In the genomic region with DNA sequence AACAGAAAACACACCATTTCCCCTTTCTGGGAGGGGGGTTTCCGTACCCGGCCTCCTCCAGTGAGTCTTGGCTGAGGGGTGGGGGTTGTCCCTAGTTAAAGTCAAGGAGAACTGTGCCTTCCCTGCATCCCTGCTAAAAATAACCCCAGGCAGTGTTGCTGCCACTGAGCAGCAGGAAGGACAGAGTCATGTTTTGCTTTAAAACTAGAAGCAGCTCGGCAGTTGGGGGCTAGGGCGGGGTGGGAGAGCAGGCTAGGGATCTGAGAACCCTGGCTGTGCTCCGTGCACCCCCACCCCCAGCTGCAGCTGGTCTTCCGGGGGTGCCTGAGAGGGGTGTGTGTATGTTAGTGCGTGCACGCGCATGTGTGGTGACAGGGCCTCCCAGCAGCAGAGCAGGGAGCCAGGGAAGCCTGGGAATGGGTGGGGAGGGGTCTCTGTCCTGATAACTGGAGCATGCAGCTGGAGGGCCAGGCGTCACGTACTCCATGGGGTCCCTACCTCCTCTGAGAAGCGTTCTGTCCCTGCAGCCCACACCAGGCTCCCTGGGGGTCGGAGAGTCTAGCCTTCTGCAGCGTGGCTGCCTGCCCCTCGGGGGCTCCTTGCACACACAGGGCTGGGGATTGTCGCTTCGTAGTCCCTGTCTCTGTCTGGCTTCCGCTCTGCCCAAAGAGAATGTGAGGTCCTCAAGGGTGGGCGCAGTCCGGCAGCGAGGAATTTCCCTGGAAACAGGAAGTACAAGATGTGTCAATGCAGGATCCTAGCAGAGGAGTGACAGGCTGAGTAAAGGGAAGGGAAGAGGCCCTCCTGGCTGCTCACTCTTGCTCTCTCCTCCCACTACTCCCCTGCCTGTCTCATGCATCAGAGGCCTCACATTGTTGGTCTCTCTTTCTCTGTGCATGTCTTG, we compare ENCODE assay signal across 1 cellular context.
TF ChIP-seq lines count a peak whose summit lies in the region.

No MANE protein-coding gene starts in this region.

TF ChIP-seq in K562, 482 proteins besides CTCF, POLR2A, EP300 and RAD21 (continues in another document):
- TF ChIP-seq, protein P1, sequence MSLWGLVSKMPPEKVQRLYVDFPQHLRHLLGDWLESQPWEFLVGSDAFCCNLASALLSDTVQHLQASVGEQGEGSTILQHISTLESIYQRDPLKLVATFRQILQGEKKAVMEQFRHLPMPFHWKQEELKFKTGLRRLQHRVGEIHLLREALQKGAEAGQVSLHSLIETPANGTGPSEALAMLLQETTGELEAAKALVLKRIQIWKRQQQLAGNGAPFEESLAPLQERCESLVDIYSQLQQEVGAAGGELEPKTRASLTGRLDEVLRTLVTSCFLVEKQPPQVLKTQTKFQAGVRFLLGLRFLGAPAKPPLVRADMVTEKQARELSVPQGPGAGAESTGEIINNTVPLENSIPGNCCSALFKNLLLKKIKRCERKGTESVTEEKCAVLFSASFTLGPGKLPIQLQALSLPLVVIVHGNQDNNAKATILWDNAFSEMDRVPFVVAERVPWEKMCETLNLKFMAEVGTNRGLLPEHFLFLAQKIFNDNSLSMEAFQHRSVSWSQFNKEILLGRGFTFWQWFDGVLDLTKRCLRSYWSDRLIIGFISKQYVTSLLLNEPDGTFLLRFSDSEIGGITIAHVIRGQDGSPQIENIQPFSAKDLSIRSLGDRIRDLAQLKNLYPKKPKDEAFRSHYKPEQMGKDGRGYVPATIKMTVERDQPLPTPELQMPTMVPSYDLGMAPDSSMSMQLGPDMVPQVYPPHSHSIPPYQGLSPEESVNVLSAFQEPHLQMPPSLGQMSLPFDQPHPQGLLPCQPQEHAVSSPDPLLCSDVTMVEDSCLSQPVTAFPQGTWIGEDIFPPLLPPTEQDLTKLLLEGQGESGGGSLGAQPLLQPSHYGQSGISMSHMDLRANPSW (CRISPR knock-in tag; IDR thresholded peaks at IDR 0.05), result no peak
- TF ChIP-seq, protein P2, sequence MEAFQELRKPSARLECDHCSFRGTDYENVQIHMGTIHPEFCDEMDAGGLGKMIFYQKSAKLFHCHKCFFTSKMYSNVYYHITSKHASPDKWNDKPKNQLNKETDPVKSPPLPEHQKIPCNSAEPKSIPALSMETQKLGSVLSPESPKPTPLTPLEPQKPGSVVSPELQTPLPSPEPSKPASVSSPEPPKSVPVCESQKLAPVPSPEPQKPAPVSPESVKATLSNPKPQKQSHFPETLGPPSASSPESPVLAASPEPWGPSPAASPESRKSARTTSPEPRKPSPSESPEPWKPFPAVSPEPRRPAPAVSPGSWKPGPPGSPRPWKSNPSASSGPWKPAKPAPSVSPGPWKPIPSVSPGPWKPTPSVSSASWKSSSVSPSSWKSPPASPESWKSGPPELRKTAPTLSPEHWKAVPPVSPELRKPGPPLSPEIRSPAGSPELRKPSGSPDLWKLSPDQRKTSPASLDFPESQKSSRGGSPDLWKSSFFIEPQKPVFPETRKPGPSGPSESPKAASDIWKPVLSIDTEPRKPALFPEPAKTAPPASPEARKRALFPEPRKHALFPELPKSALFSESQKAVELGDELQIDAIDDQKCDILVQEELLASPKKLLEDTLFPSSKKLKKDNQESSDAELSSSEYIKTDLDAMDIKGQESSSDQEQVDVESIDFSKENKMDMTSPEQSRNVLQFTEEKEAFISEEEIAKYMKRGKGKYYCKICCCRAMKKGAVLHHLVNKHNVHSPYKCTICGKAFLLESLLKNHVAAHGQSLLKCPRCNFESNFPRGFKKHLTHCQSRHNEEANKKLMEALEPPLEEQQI (IDR thresholded peaks at IDR 0.05), result no peak
- TF ChIP-seq SMARCA4 (IDR thresholded peaks at IDR 0.05) (no peak), ZFX (CRISPR knock-in tag; IDR thresholded peaks at IDR 0.05) (peak; percentile 67), CBX3 (IDR thresholded peaks at IDR 0.05; ENCODE audit: borderline replicate concordance in 1 of 2, low read length in 2 of 2) (no peak), CREBBP (IDR thresholded peaks at IDR 0.05; ENCODE audit: low read depth, low read length) (no peak), NR4A1 (CRISPR knock-in tag; IDR thresholded peaks at IDR 0.05) (no peak), NR4A1 (tag; IDR thresholded peaks at IDR 0.05) (no peak), ETS2 (tag; IDR thresholded peaks at IDR 0.05; ENCODE audit: borderline replicate concordance, poor library complexity, severe bottlenecking) (no peak), L3MBTL2 (IDR thresholded peaks at IDR 0.05) (peak; percentile 33; the same call in 1 of the 2 replicates), ZNF121 (CRISPR knock-in tag; conservative IDR thresholded peaks at IDR 0.05) (no peak), SOX6 (IDR thresholded peaks at IDR 0.05) (no peak), KDM5B (IDR thresholded peaks at IDR 0.05; ENCODE audit: insufficient replicate concordance, low read depth, low read length) (peak; percentile 59), ZNF143 (CRISPR knock-in tag; IDR thresholded peaks at IDR 0.05) (no peak), ZSCAN29 (IDR thresholded peaks at IDR 0.05) (no peak), ZNF586 (CRISPR knock-in tag; conservative IDR thresholded peaks at IDR 0.05) (no peak), TAF9B (IDR thresholded peaks at IDR 0.05; ENCODE audit: partially characterized antibody) (no peak), FOXK1 (CRISPR knock-in tag; IDR thresholded peaks at IDR 0.05; ENCODE audit: borderline replicate concordance) (0 out of 2 replicates have a peak, but pooled peaks have one; percentile 27), GTF2E2 (tag; IDR thresholded peaks at IDR 0.05) (no peak), RBFOX2 (IDR thresholded peaks at IDR 0.05; ENCODE audit: low read depth, low read length) (0 out of 2 replicates have a peak, but pooled peaks have one; percentile 34), ZNF175 (CRISPR knock-in tag; IDR thresholded peaks at IDR 0.05; ENCODE audit: low read depth) (no peak), ZBTB7A (IDR thresholded peaks at IDR 0.05; ENCODE audit: borderline replicate concordance, control insufficient read depth, low read depth, low read length) (0 out of 2 replicates have a peak, but pooled peaks have one; percentile 54), ARID2 (IDR thresholded peaks at IDR 0.05) (no peak)
- TF ChIP-seq, protein P3, sequence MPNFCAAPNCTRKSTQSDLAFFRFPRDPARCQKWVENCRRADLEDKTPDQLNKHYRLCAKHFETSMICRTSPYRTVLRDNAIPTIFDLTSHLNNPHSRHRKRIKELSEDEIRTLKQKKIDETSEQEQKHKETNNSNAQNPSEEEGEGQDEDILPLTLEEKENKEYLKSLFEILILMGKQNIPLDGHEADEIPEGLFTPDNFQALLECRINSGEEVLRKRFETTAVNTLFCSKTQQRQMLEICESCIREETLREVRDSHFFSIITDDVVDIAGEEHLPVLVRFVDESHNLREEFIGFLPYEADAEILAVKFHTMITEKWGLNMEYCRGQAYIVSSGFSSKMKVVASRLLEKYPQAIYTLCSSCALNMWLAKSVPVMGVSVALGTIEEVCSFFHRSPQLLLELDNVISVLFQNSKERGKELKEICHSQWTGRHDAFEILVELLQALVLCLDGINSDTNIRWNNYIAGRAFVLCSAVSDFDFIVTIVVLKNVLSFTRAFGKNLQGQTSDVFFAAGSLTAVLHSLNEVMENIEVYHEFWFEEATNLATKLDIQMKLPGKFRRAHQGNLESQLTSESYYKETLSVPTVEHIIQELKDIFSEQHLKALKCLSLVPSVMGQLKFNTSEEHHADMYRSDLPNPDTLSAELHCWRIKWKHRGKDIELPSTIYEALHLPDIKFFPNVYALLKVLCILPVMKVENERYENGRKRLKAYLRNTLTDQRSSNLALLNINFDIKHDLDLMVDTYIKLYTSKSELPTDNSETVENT (CRISPR knock-in tag; IDR thresholded peaks at IDR 0.05), result 0 out of 2 replicates have a peak, but pooled peaks have one; percentile 6
- TF ChIP-seq, protein P4, sequence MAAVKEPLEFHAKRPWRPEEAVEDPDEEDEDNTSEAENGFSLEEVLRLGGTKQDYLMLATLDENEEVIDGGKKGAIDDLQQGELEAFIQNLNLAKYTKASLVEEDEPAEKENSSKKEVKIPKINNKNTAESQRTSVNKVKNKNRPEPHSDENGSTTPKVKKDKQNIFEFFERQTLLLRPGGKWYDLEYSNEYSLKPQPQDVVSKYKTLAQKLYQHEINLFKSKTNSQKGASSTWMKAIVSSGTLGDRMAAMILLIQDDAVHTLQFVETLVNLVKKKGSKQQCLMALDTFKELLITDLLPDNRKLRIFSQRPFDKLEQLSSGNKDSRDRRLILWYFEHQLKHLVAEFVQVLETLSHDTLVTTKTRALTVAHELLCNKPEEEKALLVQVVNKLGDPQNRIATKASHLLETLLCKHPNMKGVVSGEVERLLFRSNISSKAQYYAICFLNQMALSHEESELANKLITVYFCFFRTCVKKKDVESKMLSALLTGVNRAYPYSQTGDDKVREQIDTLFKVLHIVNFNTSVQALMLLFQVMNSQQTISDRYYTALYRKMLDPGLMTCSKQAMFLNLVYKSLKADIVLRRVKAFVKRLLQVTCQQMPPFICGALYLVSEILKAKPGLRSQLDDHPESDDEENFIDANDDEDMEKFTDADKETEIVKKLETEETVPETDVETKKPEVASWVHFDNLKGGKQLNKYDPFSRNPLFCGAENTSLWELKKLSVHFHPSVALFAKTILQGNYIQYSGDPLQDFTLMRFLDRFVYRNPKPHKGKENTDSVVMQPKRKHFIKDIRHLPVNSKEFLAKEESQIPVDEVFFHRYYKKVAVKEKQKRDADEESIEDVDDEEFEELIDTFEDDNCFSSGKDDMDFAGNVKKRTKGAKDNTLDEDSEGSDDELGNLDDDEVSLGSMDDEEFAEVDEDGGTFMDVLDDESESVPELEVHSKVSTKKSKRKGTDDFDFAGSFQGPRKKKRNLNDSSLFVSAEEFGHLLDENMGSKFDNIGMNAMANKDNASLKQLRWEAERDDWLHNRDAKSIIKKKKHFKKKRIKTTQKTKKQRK (IDR thresholded peaks at IDR 0.05; ENCODE audit: borderline replicate concordance, low read depth, low read length), result no peak
- TF ChIP-seq, protein P5, sequence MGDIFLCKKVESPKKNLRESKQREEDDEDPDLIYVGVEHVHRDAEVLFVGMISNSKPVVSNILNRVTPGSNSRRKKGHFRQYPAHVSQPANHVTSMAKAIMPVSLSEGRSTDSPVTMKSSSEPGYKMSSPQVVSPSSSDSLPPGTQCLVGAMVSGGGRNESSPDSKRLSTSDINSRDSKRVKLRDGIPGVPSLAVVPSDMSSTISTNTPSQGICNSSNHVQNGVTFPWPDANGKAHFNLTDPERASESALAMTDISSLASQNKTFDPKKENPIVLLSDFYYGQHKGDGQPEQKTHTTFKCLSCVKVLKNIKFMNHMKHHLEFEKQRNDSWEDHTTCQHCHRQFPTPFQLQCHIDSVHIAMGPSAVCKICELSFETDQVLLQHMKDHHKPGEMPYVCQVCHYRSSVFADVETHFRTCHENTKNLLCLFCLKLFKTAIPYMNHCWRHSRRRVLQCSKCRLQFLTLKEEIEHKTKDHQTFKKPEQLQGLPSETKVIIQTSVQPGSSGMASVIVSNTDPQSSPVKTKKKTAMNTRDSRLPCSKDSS (IDR thresholded peaks at IDR 0.05; ENCODE audit: low read depth, partially characterized antibody), result no peak
- TF ChIP-seq, protein P6, sequence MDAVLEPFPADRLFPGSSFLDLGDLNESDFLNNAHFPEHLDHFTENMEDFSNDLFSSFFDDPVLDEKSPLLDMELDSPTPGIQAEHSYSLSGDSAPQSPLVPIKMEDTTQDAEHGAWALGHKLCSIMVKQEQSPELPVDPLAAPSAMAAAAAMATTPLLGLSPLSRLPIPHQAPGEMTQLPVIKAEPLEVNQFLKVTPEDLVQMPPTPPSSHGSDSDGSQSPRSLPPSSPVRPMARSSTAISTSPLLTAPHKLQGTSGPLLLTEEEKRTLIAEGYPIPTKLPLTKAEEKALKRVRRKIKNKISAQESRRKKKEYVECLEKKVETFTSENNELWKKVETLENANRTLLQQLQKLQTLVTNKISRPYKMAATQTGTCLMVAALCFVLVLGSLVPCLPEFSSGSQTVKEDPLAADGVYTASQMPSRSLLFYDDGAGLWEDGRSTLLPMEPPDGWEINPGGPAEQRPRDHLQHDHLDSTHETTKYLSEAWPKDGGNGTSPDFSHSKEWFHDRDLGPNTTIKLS (IDR thresholded peaks at IDR 0.05; ENCODE audit: borderline replicate concordance, low read depth), result no peak
- TF ChIP-seq, protein P7, sequence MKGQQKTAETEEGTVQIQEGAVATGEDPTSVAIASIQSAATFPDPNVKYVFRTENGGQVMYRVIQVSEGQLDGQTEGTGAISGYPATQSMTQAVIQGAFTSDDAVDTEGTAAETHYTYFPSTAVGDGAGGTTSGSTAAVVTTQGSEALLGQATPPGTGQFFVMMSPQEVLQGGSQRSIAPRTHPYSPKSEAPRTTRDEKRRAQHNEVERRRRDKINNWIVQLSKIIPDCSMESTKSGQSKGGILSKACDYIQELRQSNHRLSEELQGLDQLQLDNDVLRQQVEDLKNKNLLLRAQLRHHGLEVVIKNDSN (CRISPR knock-in tag; IDR thresholded peaks at IDR 0.05), result peak; percentile 6; the same call in 1 of the 2 replicates
- TF ChIP-seq, protein P8, sequence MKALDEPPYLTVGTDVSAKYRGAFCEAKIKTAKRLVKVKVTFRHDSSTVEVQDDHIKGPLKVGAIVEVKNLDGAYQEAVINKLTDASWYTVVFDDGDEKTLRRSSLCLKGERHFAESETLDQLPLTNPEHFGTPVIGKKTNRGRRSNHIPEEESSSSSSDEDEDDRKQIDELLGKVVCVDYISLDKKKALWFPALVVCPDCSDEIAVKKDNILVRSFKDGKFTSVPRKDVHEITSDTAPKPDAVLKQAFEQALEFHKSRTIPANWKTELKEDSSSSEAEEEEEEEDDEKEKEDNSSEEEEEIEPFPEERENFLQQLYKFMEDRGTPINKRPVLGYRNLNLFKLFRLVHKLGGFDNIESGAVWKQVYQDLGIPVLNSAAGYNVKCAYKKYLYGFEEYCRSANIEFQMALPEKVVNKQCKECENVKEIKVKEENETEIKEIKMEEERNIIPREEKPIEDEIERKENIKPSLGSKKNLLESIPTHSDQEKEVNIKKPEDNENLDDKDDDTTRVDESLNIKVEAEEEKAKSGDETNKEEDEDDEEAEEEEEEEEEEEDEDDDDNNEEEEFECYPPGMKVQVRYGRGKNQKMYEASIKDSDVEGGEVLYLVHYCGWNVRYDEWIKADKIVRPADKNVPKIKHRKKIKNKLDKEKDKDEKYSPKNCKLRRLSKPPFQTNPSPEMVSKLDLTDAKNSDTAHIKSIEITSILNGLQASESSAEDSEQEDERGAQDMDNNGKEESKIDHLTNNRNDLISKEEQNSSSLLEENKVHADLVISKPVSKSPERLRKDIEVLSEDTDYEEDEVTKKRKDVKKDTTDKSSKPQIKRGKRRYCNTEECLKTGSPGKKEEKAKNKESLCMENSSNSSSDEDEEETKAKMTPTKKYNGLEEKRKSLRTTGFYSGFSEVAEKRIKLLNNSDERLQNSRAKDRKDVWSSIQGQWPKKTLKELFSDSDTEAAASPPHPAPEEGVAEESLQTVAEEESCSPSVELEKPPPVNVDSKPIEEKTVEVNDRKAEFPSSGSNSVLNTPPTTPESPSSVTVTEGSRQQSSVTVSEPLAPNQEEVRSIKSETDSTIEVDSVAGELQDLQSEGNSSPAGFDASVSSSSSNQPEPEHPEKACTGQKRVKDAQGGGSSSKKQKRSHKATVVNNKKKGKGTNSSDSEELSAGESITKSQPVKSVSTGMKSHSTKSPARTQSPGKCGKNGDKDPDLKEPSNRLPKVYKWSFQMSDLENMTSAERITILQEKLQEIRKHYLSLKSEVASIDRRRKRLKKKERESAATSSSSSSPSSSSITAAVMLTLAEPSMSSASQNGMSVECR (CRISPR knock-in tag; IDR thresholded peaks at IDR 0.05), result no peak
